8 cellular contexts compared by ENCODE assay signal in the genomic region with DNA sequence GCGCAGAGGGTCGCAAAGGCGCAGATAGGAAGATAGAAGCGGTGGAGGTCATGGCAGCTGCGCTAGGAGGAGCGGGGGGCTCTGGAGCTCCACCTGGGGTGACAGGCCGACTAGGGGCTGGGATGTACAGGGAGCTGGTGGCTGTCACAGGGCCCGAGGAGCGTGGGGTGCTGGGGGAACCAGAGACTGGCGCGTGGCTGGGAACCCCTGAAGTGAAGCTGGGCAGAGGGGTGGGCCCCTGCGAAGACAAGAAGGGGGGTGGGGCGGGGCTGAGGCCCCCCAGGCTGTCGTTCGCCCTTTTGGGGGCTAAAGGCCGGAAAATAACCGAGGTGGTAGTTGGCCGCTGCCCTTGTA. TPM values are rescaled to one million over a fixed set of nuclear protein-coding genes. Genes with fewer than 3 reads are reported as not detected.
DNase-seq lines count a peak whose midpoint lies in the region; ATAC-seq and TF ChIP-seq lines count a peak whose summit lies in the region.

No MANE protein-coding gene starts in this region.

- TF ChIP-seq CTCF in upper lobe of left lung (IDR thresholded peaks at IDR 0.05): no peak

- no peaks in the 10 kb centered on the region for H3K36me3 ChIP-seq in mucosa of rectum (ENCODE audit: control insufficient read depth in 2 of 2, insufficient read depth in 2 of 2, low read length in 2 of 2)
- no peaks in the 10 kb centered on the region for H3K36me3 ChIP-seq in upper lobe of left lung

- H3K27ac ChIP-seq in mucosa of rectum (ENCODE audit: low read depth in 2 of 2, low read length in 2 of 2) (no peak overlapping the region), upper lobe of left lung (peak overlapping the region; percentile 20 to 68 (median 56))

- H3K4me1 Mint-ChIP-seq in activated naive CD4-positive, alpha-beta T cell treated with anti-CD3 and anti-CD28 coated beads, Interleukin-2, amount 10 ng/mL, durations not matched to agents 7 days and 5 days: peaks cover 13% of the 10 kb centered on the region
- peaks cover 53% of the 10 kb centered on the region for H3K4me1 Mint-ChIP-seq in dendritic cell treated with granulocyte-macrophage colony-stimulating factor and Interleukin-4, amounts not matched to agents 40 ng/mL and 50 ng/mL, for 4 days (ENCODE audit: low read depth)

- 15 to 29% methylated on average over 13 to 14 of the region's 18 CpGs for WGBS in upper lobe of left lung, 2 donors

- no peak for TF ChIP-seq EP300 in upper lobe of left lung (IDR thresholded peaks at IDR 0.05)

- peaks cover 53% of the 10 kb centered on the region for H3K27me3 Mint-ChIP-seq in activated naive CD4-positive, alpha-beta T cell treated with anti-CD3 and anti-CD28 coated beads, Interleukin-2, amount 10 ng/mL, durations not matched to agents 7 days and 5 days
- H3K27me3 Mint-ChIP-seq in dendritic cell treated with granulocyte-macrophage colony-stimulating factor and Interleukin-4, amounts not matched to agents 40 ng/mL and 50 ng/mL, for 4 days: peaks cover 17% of the 10 kb centered on the region

- no peak for TF ChIP-seq POLR2A in upper lobe of left lung (IDR thresholded peaks at IDR 0.05)

- peak overlapping the region; percentile 75 to 76 for H3K4me3 ChIP-seq in mucosa of rectum (ENCODE audit: low read length in 2 of 2)
- peak overlapping the region; percentile 59 to 73 (median 66) for H3K4me3 ChIP-seq in upper lobe of left lung

- peak overlapping the region; percentile 67 to 68 for H3K9ac ChIP-seq in mucosa of rectum (ENCODE audit: low read depth in 1 of 2, low read length in 2 of 2)

- H3K27me3 ChIP-seq in mucosa of rectum (ENCODE audit: control insufficient read depth in 2 of 2, insufficient read depth in 2 of 2, low read length in 2 of 2) (no peaks in the 10 kb centered on the region), upper lobe of left lung (no peaks in the 10 kb centered on the region)

- DNase-seq in activated naive CD4-positive, alpha-beta T cell treated with anti-CD3 and anti-CD28 coated beads, Interleukin-2, amount 10 ng/mL, durations not matched to agents 7 days and 5 days: no peak
- DNase-seq in activated naive CD4-positive, alpha-beta T cell treated with Interleukin-2 at 50 U/mL for 16 hours: no peak
- DNase-seq in upper lobe of left lung (no peak), RPMI8226 (no peak), AML-193 (lab: John Stamatoyannopoulos, UW) (no peak)

- H3K9me3 Mint-ChIP-seq in activated naive CD4-positive, alpha-beta T cell treated with anti-CD3 and anti-CD28 coated beads, Interleukin-2, amount 10 ng/mL, durations not matched to agents 7 days and 5 days: no peaks in the 10 kb centered on the region
- H3K9me3 Mint-ChIP-seq in dendritic cell treated with granulocyte-macrophage colony-stimulating factor and Interleukin-4, amounts not matched to agents 40 ng/mL and 50 ng/mL, for 4 days: no peaks in the 10 kb centered on the region

- CTCF ChIA-PET in activated naive CD4-positive, alpha-beta T cell treated with anti-CD3 and anti-CD28 coated beads, Interleukin-2, amount 10 ng/mL, durations not matched to agents 7 days and 5 days (lab: Charles Lee): interaction anchor here (10.1 kb wide), 1 partner anchor 118 kb away, joined by 134 read pairs; no protein-coding TSS in a partner anchor

- peak in 1 of 2 donors; percentile 22 for ATAC-seq in upper lobe of left lung (ENCODE audit: low FRiP score in 2 of 2)
- no peak for ATAC-seq in HG02610 (IDR thresholded peaks at IDR 0.05; ENCODE audit: unreplicated experiment)

- peak overlapping the region; percentile 44 for H3K4me3 Mint-ChIP-seq in activated naive CD4-positive, alpha-beta T cell treated with anti-CD3 and anti-CD28 coated beads, Interleukin-2, amount 10 ng/mL, durations not matched to agents 7 days and 5 days
- peak overlapping the region; percentile 87 for H3K4me3 Mint-ChIP-seq in dendritic cell treated with granulocyte-macrophage colony-stimulating factor and Interleukin-4, amounts not matched to agents 40 ng/mL and 50 ng/mL, for 4 days

- no peaks in the 10 kb centered on the region for H3K9me3 ChIP-seq in mucosa of rectum (ENCODE audit: control insufficient read depth in 2 of 2, low read length in 2 of 2)
- no peaks in the 10 kb centered on the region for H3K9me3 ChIP-seq in upper lobe of left lung

- no peak overlapping the region for H3K27ac Mint-ChIP-seq in activated naive CD4-positive, alpha-beta T cell treated with anti-CD3 and anti-CD28 coated beads, Interleukin-2, amount 10 ng/mL, durations not matched to agents 7 days and 5 days
- peak overlapping the region; percentile 86 for H3K27ac Mint-ChIP-seq in dendritic cell treated with granulocyte-macrophage colony-stimulating factor and Interleukin-4, amounts not matched to agents 40 ng/mL and 50 ng/mL, for 4 days

- intact Hi-C loops in dendritic cell treated with granulocyte-macrophage colony-stimulating factor and Interleukin-4, amounts not matched to agents 40 ng/mL and 50 ng/mL, for 4 days (cut with micrococcal nuclease): no loop called here

- peaks cover 0 to 7% of the 10 kb centered on the region in 2 donors for H3K4me1 ChIP-seq in mucosa of rectum (ENCODE audit: control insufficient read depth in 2 of 2, insufficient read depth in 2 of 2, low read length in 2 of 2)
- H3K4me1 ChIP-seq in upper lobe of left lung: peaks cover 8 to 34% (median 18%) of the 10 kb centered on the region in 4 donors

- no peaks in the 10 kb centered on the region for H3K36me3 Mint-ChIP-seq in activated naive CD4-positive, alpha-beta T cell treated with anti-CD3 and anti-CD28 coated beads, Interleukin-2, amount 10 ng/mL, durations not matched to agents 7 days and 5 days
- no peaks in the 10 kb centered on the region for H3K36me3 Mint-ChIP-seq in dendritic cell treated with granulocyte-macrophage colony-stimulating factor and Interleukin-4, amounts not matched to agents 40 ng/mL and 50 ng/mL, for 4 days (ENCODE audit: low read depth)

RNA-seq across cellular contexts. Expression of a gene that starts 6.6 kb away (rescaled TPM):
- 1 to 10 TPM in 2 of 6 donors, under 1 TPM in 1, not detected in 3; 0.46 to 3.5 (median 2.6) TPM for total RNA-seq in upper lobe of left lung

RNA-seq across cellular contexts. Expression of a gene that starts 8.0 kb away (rescaled TPM):
- total RNA-seq in upper lobe of left lung: under 1 TPM in 3 of 6 donors, not detected in 3; 0.54 to 0.84 (median 0.78) TPM

RNA-seq across cellular contexts. Expression of a gene that starts 50.1 kb away (rescaled TPM):
- total RNA-seq in upper lobe of left lung: 10 to 100 TPM in 3 of 6 donors, 1 to 10 TPM in 3; 6.6 to 25.1 (median 8.7) TPM

RNA-seq across cellular contexts. Expression of a gene that starts 56.7 kb away (rescaled TPM):
- total RNA-seq in upper lobe of left lung: 100 to 1,000 TPM in 4 of 6 donors, 10 to 100 TPM in 2; 67.9 to 188 (median 120) TPM

Comparison
In these comparisons a context has a peak if more than half of its experiments do, and no peak if none do; other contexts are left out.
1. H3K27ac ChIP-seq: peak in upper lobe of left lung (4 of 4); none in mucosa of rectum (0 of 2).